Comparison of ENCODE assay signal across 24 cellular contexts in the genomic region with DNA sequence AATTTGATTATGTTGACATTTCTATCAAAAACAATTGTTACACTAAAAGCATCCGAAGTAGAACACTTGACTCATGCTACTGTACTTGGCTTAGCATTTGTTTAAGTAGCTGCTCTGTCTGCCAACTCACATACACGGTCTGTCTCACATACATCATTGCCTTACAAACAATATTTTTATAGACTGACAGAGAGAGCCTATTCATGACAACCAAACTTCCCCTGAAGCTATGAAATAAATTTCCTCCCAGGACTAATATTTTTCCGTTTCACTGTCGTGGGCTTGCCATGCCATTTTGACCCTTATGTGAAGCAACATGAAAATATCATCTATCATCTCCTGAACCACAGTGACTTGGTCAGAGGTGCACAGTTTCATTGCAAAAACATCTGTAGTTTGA.
DNase-seq lines count a peak whose midpoint lies in the region; ATAC-seq, FAIRE-seq and TF ChIP-seq lines count a peak whose summit lies in the region.
"Had no signal": no experiment of that assay in that cellular context is flagged by ENCODE, and none has a peak within 500 bp of the region (broad histone marks: within the 10 kb centered on the region; RNA-seq: fewer than 3 reads in every experiment).

No MANE protein-coding gene starts in this region.

- TF ChIP-seq EP300 in SK-N-SH (IDR thresholded peaks at IDR 0.05; ENCODE audit: borderline replicate concordance in 1 of 2, low read depth in 1 of 2, low read length in 1 of 2), result no peak

- H3K27me3 Mint-ChIP-seq in astrocyte (ENCODE audit: low read depth, unreplicated experiment) (no peaks in the 10 kb centered on the region), neural progenitor cell (ENCODE audit: insufficient read depth, low read depth) (no peaks in the 10 kb centered on the region)
- H3K27me3 Mint-ChIP-seq: activated naive CD4-positive, alpha-beta T cell treated with anti-CD3 and anti-CD28 coated beads, Interleukin-2, amount 50 U/mL, for 24 hours; stimulated activated naive CD8-positive, alpha-beta T cell treated with anti-CD3 and anti-CD28 coated beads, Interleukin-15, amount 100 ng/mL, for 72 hours; type B pancreatic cell had no signal

- H3K4me2 ChIP-seq in SK-N-SH (no peak overlapping the region), astrocyte (ENCODE audit: low read length) (no peak overlapping the region), neural progenitor cell (no peak overlapping the region)
- H3K4me2 ChIP-seq: BLaER1 treated with 17β-estradiol and CSF1 and Interleukin-3, amounts not matched to agents 10 nM and 100 nM had no signal

- intact Hi-C loops in ascending aorta (cut with DNase I), result no loop called here

- no peaks in the 10 kb centered on the region for H3K9me3 ChIP-seq in SK-N-SH
- H3K9me3 ChIP-seq in astrocyte (ENCODE audit: insufficient read depth, low read depth, low read length), result no peaks in the 10 kb centered on the region
- H3K9me3 ChIP-seq in neural progenitor cell (ENCODE audit: low read depth), result no peaks in the 10 kb centered on the region
- no peaks in the 10 kb centered on the region for H3K9me3 ChIP-seq in ascending aorta
- H3K9me3 ChIP-seq: BLaER1 treated with 17β-estradiol and CSF1 and Interleukin-3, amounts not matched to agents 10 nM and 100 nM; ovary had no signal

- CTCF ChIA-PET in SK-N-SH (lab: Yijun Ruan, JAX), result interaction anchor here (1.0 to 1.3 kb wide), 5 partner anchors 9 to 176 kb away, joined by 3 to 5 read pairs (median 3); no protein-coding TSS in a partner anchor

- H4K20me1 ChIP-seq in SK-N-SH (ENCODE audit: insufficient read depth) (no peaks in the 10 kb centered on the region), astrocyte (ENCODE audit: insufficient read depth, low read length) (no peaks in the 10 kb centered on the region), neural progenitor cell (ENCODE audit: low read depth) (peaks cover 77% of the 10 kb centered on the region)
- H4K20me1 ChIP-seq: BLaER1 treated with 17β-estradiol and CSF1 and Interleukin-3, amounts not matched to agents 10 nM and 100 nM had no signal

- H3K36me3 Mint-ChIP-seq in astrocyte (ENCODE audit: low read depth, unreplicated experiment) (no peaks in the 10 kb centered on the region), neural progenitor cell (peaks cover 36% of the 10 kb centered on the region)
- H3K36me3 Mint-ChIP-seq: activated naive CD4-positive, alpha-beta T cell treated with anti-CD3 and anti-CD28 coated beads, Interleukin-2, amount 50 U/mL, for 24 hours had no signal

- no peak for FAIRE-seq in astrocyte (lab: Jason Lieb, UNC)
- FAIRE-seq: bronchial epithelial cell had no signal

- peaks cover 16% of the 10 kb centered on the region for H3K4me1 Mint-ChIP-seq in astrocyte (ENCODE audit: low read depth, unreplicated experiment)
- peaks cover 72% of the 10 kb centered on the region for H3K4me1 Mint-ChIP-seq in neural progenitor cell
- H3K4me1 Mint-ChIP-seq: activated naive CD4-positive, alpha-beta T cell treated with anti-CD3 and anti-CD28 coated beads, Interleukin-2, amount 50 U/mL, for 24 hours; stimulated activated naive CD8-positive, alpha-beta T cell treated with anti-CD3 and anti-CD28 coated beads, Interleukin-15, amount 100 ng/mL, for 72 hours had no signal

- DNase-seq in SK-N-SH (no peak), astrocyte (ENCODE audit: low read depth) (peak; percentile 66), fibroblast of mammary gland (ENCODE audit: low read depth) (peak; percentile 28), neural progenitor cell (ENCODE audit: low spot score) (no peak), ascending aorta (ENCODE audit: low spot score in 2 of 2) (no peak)
- no peak for DNase-seq in stimulated activated CD4-positive, alpha-beta T cell treated with anti-CD3 and anti-CD28 coated beads, Interleukin-12 subunit alpha, Interleukin-12 subunit beta, amount 100 ng/mL, for 4 hours
- DNase-seq: activated CD4-positive, alpha-beta T cell treated with anti-CD3 and anti-CD28 coated beads, Interleukin-2, amount 50 U/mL, for 4 hours; activated T-cell treated with anti-CD3 and anti-CD28 coated beads, Interleukin-2, amount 50 U/mL, for 24 hours; DMS153; GF-D8; HFFc6; left ventricle myocardium superior; NCI-H146; NCI-H345; ovary; stimulated activated CD4-positive, alpha-beta T cell treated with anti-CD3 and anti-CD28 coated beads, Interleukin-2, amount 100 ng/mL, for 24 hours; stimulated activated naive CD8-positive, alpha-beta T cell treated with anti-CD3 and anti-CD28 coated beads, Interleukin-15, amount 100 ng/mL, for 72 hours; T-helper 1 cell had no signal

- H3F3A ChIP-seq in SK-N-SH (replicated peaks; ENCODE audit: insufficient read depth) (peaks cover 6% of the 10 kb centered on the region), neural progenitor cell (ENCODE audit: low read depth) (peaks cover 32% of the 10 kb centered on the region)

- TF ChIP-seq CTCF in SK-N-SH (IDR thresholded peaks at IDR 0.05), result no peak
- TF ChIP-seq CTCF in astrocyte (IDR thresholded peaks at IDR 0.05; ENCODE audit: insufficient read depth, low read depth, low read length), result no peak
- no peak for TF ChIP-seq CTCF in fibroblast of mammary gland (conservative IDR thresholded peaks at IDR 0.05; ENCODE audit: control insufficient read depth, insufficient read depth, low read depth, low read length)
- TF ChIP-seq CTCF in neural progenitor cell (IDR thresholded peaks at IDR 0.05), result no peak
- TF ChIP-seq CTCF in ascending aorta (IDR thresholded peaks at IDR 0.05), result no peak

- H3K36me3 ChIP-seq in SK-N-SH (replicated peaks in 1 of 2; ENCODE audit: control insufficient read depth in 1 of 2, insufficient read depth in 2 of 2, low read length in 1 of 2) (peaks cover 3 to 10% of the 10 kb centered on the region in 2 experiments), astrocyte (ENCODE audit: insufficient read depth, low read length) (no peaks in the 10 kb centered on the region), neural progenitor cell (no peaks in the 10 kb centered on the region), ascending aorta (no peaks in the 10 kb centered on the region)
- H3K36me3 ChIP-seq: BLaER1 treated with 17β-estradiol and CSF1 and Interleukin-3, amounts not matched to agents 10 nM and 100 nM; ovary had no signal

- H3K4me1 ChIP-seq in SK-N-SH (ENCODE audit: control insufficient read depth in 1 of 2, insufficient read depth in 2 of 2, low read depth in 1 of 2, low read length in 1 of 2) (no peaks in the 10 kb centered on the region), astrocyte (ENCODE audit: insufficient read depth, low read length) (no peaks in the 10 kb centered on the region), neural progenitor cell (peaks cover 33% of the 10 kb centered on the region), ascending aorta (no peaks in the 10 kb centered on the region)
- H3K4me1 ChIP-seq: BLaER1 treated with 17β-estradiol and CSF1 and Interleukin-3, amounts not matched to agents 10 nM and 100 nM had no signal

- POLR2A ChIA-PET in SK-N-SH (lab: Yijun Ruan, JAX), result no interaction called here

- H3K27ac Mint-ChIP-seq in astrocyte (ENCODE audit: unreplicated experiment) (no peak overlapping the region), neural progenitor cell (peak overlapping the region; percentile 93)
- H3K27ac Mint-ChIP-seq: activated naive CD4-positive, alpha-beta T cell treated with anti-CD3 and anti-CD28 coated beads, Interleukin-2, amount 50 U/mL, for 24 hours; activated T-cell treated with anti-CD3 and anti-CD28 coated beads, Interleukin-2, amount 50 U/mL, for 24 hours; HFFc6; stimulated activated naive CD8-positive, alpha-beta T cell treated with anti-CD3 and anti-CD28 coated beads, Interleukin-15, amount 100 ng/mL, for 72 hours; type B pancreatic cell had no signal

- no peak overlapping the region for H2AFZ ChIP-seq in SK-N-SH (ENCODE audit: low read depth)
- H2AFZ ChIP-seq in astrocyte (ENCODE audit: low read depth, low read length), result no peak overlapping the region
- no peak overlapping the region for H2AFZ ChIP-seq in neural progenitor cell (replicated peaks)

- H3K9me3 Mint-ChIP-seq in astrocyte (ENCODE audit: unreplicated experiment), result no peaks in the 10 kb centered on the region
- peaks cover 2% of the 10 kb centered on the region for H3K9me3 Mint-ChIP-seq in neural progenitor cell
- H3K9me3 Mint-ChIP-seq: activated naive CD4-positive, alpha-beta T cell treated with anti-CD3 and anti-CD28 coated beads, Interleukin-2, amount 50 U/mL, for 24 hours; activated T-cell treated with anti-CD3 and anti-CD28 coated beads, Interleukin-2, amount 50 U/mL, for 24 hours; HFFc6; stimulated activated naive CD8-positive, alpha-beta T cell treated with anti-CD3 and anti-CD28 coated beads, Interleukin-15, amount 100 ng/mL, for 72 hours; type B pancreatic cell had no signal

- H3K79me2 ChIP-seq in SK-N-SH (ENCODE audit: insufficient read depth) (no peaks in the 10 kb centered on the region), astrocyte (ENCODE audit: insufficient read depth, low read length) (no peaks in the 10 kb centered on the region), neural progenitor cell (ENCODE audit: low read depth) (peaks cover 74% of the 10 kb centered on the region)

- H3K4me3 ChIP-seq in SK-N-SH (ENCODE audit: low read depth in 2 of 2, low read length in 1 of 2) (no peak overlapping the region), astrocyte (ENCODE audit: insufficient read depth, low read depth, low read length) (no peak overlapping the region), fibroblast of mammary gland (ENCODE audit: control insufficient read depth, low read depth, low read length) (no peak overlapping the region), neural progenitor cell (no peak overlapping the region), ascending aorta (no peak overlapping the region)
- H3K4me3 ChIP-seq: BLaER1 treated with 17β-estradiol and CSF1 and Interleukin-3, amounts not matched to agents 10 nM and 100 nM; ovary had no signal

- H3K27me3 ChIP-seq in SK-N-SH (ENCODE audit: insufficient read depth), result no peaks in the 10 kb centered on the region
- no peaks in the 10 kb centered on the region for H3K27me3 ChIP-seq in astrocyte (ENCODE audit: insufficient read depth, low read length)
- no peaks in the 10 kb centered on the region for H3K27me3 ChIP-seq in neural progenitor cell
- H3K27me3 ChIP-seq in ascending aorta, result no peaks in the 10 kb centered on the region
- H3K27me3 ChIP-seq: BLaER1 treated with 17β-estradiol and CSF1 and Interleukin-3, amounts not matched to agents 10 nM and 100 nM; ovary had no signal

- ATAC-seq in SK-N-SH treated with all-trans-retinoic acid at 6 μM for 48 hours (no peak), HG03108 (IDR thresholded peaks at IDR 0.05; ENCODE audit: unreplicated experiment) (no peak)
- ATAC-seq: left ventricle myocardium superior; stimulated activated naive CD8-positive, alpha-beta T cell treated with anti-CD3 and anti-CD28 coated beads, Interleukin-15, amount 100 ng/mL, for 72 hours had no signal

- H3K9me2 ChIP-seq in SK-N-SH, result no peaks in the 10 kb centered on the region

- H3K4me3 Mint-ChIP-seq in astrocyte (ENCODE audit: unreplicated experiment) (no peak overlapping the region), neural progenitor cell (peak overlapping the region; percentile 44)
- H3K4me3 Mint-ChIP-seq: activated naive CD4-positive, alpha-beta T cell treated with anti-CD3 and anti-CD28 coated beads, Interleukin-2, amount 50 U/mL, for 24 hours; activated T-cell treated with anti-CD3 and anti-CD28 coated beads, Interleukin-2, amount 50 U/mL, for 24 hours; HFFc6; stimulated activated naive CD8-positive, alpha-beta T cell treated with anti-CD3 and anti-CD28 coated beads, Interleukin-15, amount 100 ng/mL, for 72 hours; type B pancreatic cell had no signal

- WGBS in SK-N-SH (ENCODE audit: low lambda C conversion rate), result 61% methylated on average over 4 of the region's 4 CpGs

- TF ChIP-seq RAD21 in SK-N-SH (IDR thresholded peaks at IDR 0.05; ENCODE audit: low read length), result no peak

- H3K27ac ChIP-seq in SK-N-SH (ENCODE audit: low read depth in 2 of 2, low read length in 1 of 2) (no peak overlapping the region; a peak in 1 of 4 replicates), astrocyte (ENCODE audit: low read depth, low read length) (no peak overlapping the region), neural progenitor cell (no peak overlapping the region), ascending aorta (no peak overlapping the region)
- H3K27ac ChIP-seq: BLaER1 treated with 17β-estradiol and CSF1 and Interleukin-3, amounts not matched to agents 10 nM and 100 nM; ovary had no signal

- no peak overlapping the region for H3K9ac ChIP-seq in SK-N-SH
- H3K9ac ChIP-seq in astrocyte (ENCODE audit: low read length), result no peak overlapping the region
- no peak overlapping the region for H3K9ac ChIP-seq in neural progenitor cell
- H3K9ac ChIP-seq: BLaER1 treated with 17β-estradiol and CSF1 and Interleukin-3, amounts not matched to agents 10 nM and 100 nM had no signal

Comparison
In these comparisons a context has a peak if more than half of its experiments do, and no peak if none do; other contexts are left out.
1. DNase-seq: peak in astrocyte (single experiment) and fibroblast of mammary gland (single experiment); none in SK-N-SH (single experiment), neural progenitor cell (single experiment), ascending aorta (0 of 2) and stimulated activated CD4-positive, alpha-beta T cell treated with anti-CD3 and anti-CD28 coated beads, Interleukin-12 subunit alpha, Interleukin-12 subunit beta, amount 100 ng/mL, for 4 hours (single experiment).